1 cellular context compared by ENCODE assay signal in genomic region chr22:19763141-19764049, GRCh38.
TF ChIP-seq lines count a peak whose summit lies in the region.

No MANE protein-coding gene starts in this region.

TF ChIP-seq in K562, 482 proteins besides CTCF, POLR2A, EP300 and RAD21 (continues in another document):
- TF ChIP-seq CHAMP1 (IDR thresholded peaks at IDR 0.05), result no peak
- TF ChIP-seq HNRNPLL (IDR thresholded peaks at IDR 0.05; ENCODE audit: low read depth, low read length, poor library complexity, severe bottlenecking), result peak; percentile 9
- TF ChIP-seq, protein P1, sequence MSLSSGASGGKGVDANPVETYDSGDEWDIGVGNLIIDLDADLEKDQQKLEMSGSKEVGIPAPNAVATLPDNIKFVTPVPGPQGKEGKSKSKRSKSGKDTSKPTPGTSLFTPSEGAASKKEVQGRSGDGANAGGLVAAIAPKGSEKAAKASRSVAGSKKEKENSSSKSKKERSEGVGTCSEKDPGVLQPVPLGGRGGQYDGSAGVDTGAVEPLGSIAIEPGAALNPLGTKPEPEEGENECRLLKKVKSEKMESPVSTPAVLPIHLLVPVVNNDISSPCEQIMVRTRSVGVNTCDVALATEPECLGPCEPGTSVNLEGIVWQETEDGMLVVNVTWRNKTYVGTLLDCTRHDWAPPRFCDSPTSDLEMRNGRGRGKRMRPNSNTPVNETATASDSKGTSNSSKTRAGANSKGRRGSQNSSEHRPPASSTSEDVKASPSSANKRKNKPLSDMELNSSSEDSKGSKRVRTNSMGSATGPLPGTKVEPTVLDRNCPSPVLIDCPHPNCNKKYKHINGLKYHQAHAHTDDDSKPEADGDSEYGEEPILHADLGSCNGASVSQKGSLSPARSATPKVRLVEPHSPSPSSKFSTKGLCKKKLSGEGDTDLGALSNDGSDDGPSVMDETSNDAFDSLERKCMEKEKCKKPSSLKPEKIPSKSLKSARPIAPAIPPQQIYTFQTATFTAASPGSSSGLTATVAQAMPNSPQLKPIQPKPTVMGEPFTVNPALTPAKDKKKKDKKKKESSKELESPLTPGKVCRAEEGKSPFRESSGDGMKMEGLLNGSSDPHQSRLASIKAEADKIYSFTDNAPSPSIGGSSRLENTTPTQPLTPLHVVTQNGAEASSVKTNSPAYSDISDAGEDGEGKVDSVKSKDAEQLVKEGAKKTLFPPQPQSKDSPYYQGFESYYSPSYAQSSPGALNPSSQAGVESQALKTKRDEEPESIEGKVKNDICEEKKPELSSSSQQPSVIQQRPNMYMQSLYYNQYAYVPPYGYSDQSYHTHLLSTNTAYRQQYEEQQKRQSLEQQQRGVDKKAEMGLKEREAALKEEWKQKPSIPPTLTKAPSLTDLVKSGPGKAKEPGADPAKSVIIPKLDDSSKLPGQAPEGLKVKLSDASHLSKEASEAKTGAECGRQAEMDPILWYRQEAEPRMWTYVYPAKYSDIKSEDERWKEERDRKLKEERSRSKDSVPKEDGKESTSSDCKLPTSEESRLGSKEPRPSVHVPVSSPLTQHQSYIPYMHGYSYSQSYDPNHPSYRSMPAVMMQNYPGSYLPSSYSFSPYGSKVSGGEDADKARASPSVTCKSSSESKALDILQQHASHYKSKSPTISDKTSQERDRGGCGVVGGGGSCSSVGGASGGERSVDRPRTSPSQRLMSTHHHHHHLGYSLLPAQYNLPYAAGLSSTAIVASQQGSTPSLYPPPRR (CRISPR knock-in tag; IDR thresholded peaks at IDR 0.05; ENCODE audit: borderline replicate concordance), result no peak
- peak; percentile 11 for TF ChIP-seq CHD7 (IDR thresholded peaks at IDR 0.05; ENCODE audit: low read depth, low read length)
- no peak for TF ChIP-seq ZBTB40 (IDR thresholded peaks at IDR 0.05)
- peak; percentile 29; the same call in 1 of the 2 replicates for TF ChIP-seq ZBTB40 (CRISPR knock-in tag; IDR thresholded peaks at IDR 0.05)
- TF ChIP-seq MLX (CRISPR knock-in tag; conservative IDR thresholded peaks at IDR 0.05), result 0 out of 4 replicates have a peak, but pooled peaks of 1 of the 2 experiments have one; percentile 64
- TF ChIP-seq KLF13 (tag; IDR thresholded peaks at IDR 0.05; ENCODE audit: borderline replicate concordance, low read depth), result no peak
- TF ChIP-seq HDAC1 (IDR thresholded peaks at IDR 0.05), result 0 out of 4 replicates have a peak, but pooled peaks of 1 of the 2 experiments have one; percentile 12
- TF ChIP-seq TSHZ1 (CRISPR knock-in tag; IDR thresholded peaks at IDR 0.05), result no peak
